Comparison of ENCODE assay signal across 26 cellular contexts in genomic region chr10:12819071-12819470, GRCh38.
DNase-seq lines count a peak whose midpoint lies in the region; ATAC-seq, FAIRE-seq and TF ChIP-seq lines count a peak whose summit lies in the region.
"Had no signal": no experiment of that assay in that cellular context is flagged by ENCODE, and none has a peak within 500 bp of the region (broad histone marks: within the 10 kb centered on the region; RNA-seq: fewer than 3 reads in every experiment).

No MANE protein-coding gene starts in this region.

- H3K27ac ChIP-seq in mesenchymal stem cell (ENCODE audit: low read length, poor library complexity, severe bottlenecking), result peak overlapping the region; percentile 9
- H3K27ac ChIP-seq: cardiac muscle cell, upper lobe of left lung had no signal

- H3K9me3 ChIP-seq in mesenchymal stem cell (ENCODE audit: control insufficient read depth, low read length), result peaks cover 10% of the 10 kb centered on the region

- H4K91ac ChIP-seq in mesenchymal stem cell (ENCODE audit: low read length), result no peak overlapping the region

- no peak overlapping the region for H3K23ac ChIP-seq in mesenchymal stem cell (ENCODE audit: low read length in 2 of 2)

- H2BK12ac ChIP-seq in mesenchymal stem cell (ENCODE audit: low read length in 2 of 2), result peak overlapping the region in 1 of 2 experiments; percentile 12

- H3K27me3 ChIP-seq in bronchial epithelial cell (ENCODE audit: control insufficient read depth, insufficient read depth, low read length) (peaks cover 3% of the 10 kb centered on the region), mesenchymal stem cell (ENCODE audit: control insufficient read depth in 1 of 2, insufficient read depth in 1 of 2, low read length in 2 of 2) (no peaks in the 10 kb centered on the region)
- H3K27me3 ChIP-seq: cardiac muscle cell, dorsolateral prefrontal cortex, upper lobe of left lung had no signal

- H3K4me3 ChIP-seq in bronchial epithelial cell (ENCODE audit: low read depth, low read length) (no peak overlapping the region), mesenchymal stem cell (ENCODE audit: insufficient read depth in 1 of 2, low read depth in 1 of 2, low read length in 2 of 2) (no peak overlapping the region)
- H3K4me3 ChIP-seq: cardiac muscle cell, dorsolateral prefrontal cortex, K562, upper lobe of left lung had no signal

- no peak overlapping the region for H2AK5ac ChIP-seq in mesenchymal stem cell (ENCODE audit: low read length, severe bottlenecking)

- peak; percentile 23 for FAIRE-seq in bronchial epithelial cell (lab: Jason Lieb, UNC)
- FAIRE-seq: K562 had no signal

- ATAC-seq in left ventricle myocardium superior (no peak), HG03571 (IDR thresholded peaks at IDR 0.05; ENCODE audit: unreplicated experiment) (no peak)
- ATAC-seq: activated CD4-positive, CD25-positive, alpha-beta regulatory T cell treated with anti-CD3 and anti-CD28 coated beads, Interleukin-2, amount 50 U/mL, for 24 hours; K562; stimulated activated naive CD8-positive, alpha-beta T cell treated with anti-CD3 and anti-CD28 coated beads, Interleukin-15, amount 100 ng/mL, for 72 hours had no signal

- peaks cover 18% of the 10 kb centered on the region for H3K4me1 ChIP-seq in mesenchymal stem cell (ENCODE audit: control insufficient read depth, insufficient read depth, low read depth, low read length)
- H3K4me1 ChIP-seq: upper lobe of left lung had no signal

- H3K4ac ChIP-seq in mesenchymal stem cell (ENCODE audit: low read depth in 1 of 2, low read length in 2 of 2), result no peak overlapping the region

- intact Hi-C loops in cardiac septum (cut with DNase I) (no loop called here), left ventricle myocardium superior (cut with micrococcal nuclease) (no loop called here)

- peak overlapping the region in 1 of 2 experiments; percentile 32 for H3K18ac ChIP-seq in mesenchymal stem cell (ENCODE audit: low read depth in 1 of 2, low read length in 2 of 2)

- no peak overlapping the region for H2BK15ac ChIP-seq in mesenchymal stem cell (ENCODE audit: low read depth, poor library complexity, severe bottlenecking)

- no peak overlapping the region for H4K8ac ChIP-seq in mesenchymal stem cell (ENCODE audit: low read length)

- H3K36me3 ChIP-seq in bronchial epithelial cell (ENCODE audit: control insufficient read depth, insufficient read depth, low read length) (no peaks in the 10 kb centered on the region), mesenchymal stem cell (ENCODE audit: control insufficient read depth in 1 of 2, insufficient read depth in 2 of 2, low read depth in 1 of 2, low read length in 2 of 2) (peaks cover 34 to 46% of the 10 kb centered on the region in 2 experiments)
- H3K36me3 ChIP-seq: cardiac muscle cell had no signal

- no peak for TF ChIP-seq CTCF in bronchial epithelial cell (IDR thresholded peaks at IDR 0.05; ENCODE audit: insufficient read depth, low read length, severe bottlenecking)

- H3K14ac ChIP-seq in mesenchymal stem cell (ENCODE audit: low read length in 2 of 2), result no peak overlapping the region

- 51% methylated on average over 7 of the region's 7 CpGs for WGBS in mesenchymal stem cell

- peak overlapping the region; percentile 6 for H2AFZ ChIP-seq in mesenchymal stem cell (ENCODE audit: low read depth, low read length)

- no peak overlapping the region for H3K9ac ChIP-seq in mesenchymal stem cell (ENCODE audit: low read length)

- H3K79me1 ChIP-seq in mesenchymal stem cell (replicated peaks; ENCODE audit: low read length, poor library complexity, severe bottlenecking), result peaks cover 10% of the 10 kb centered on the region

- H2BK5ac ChIP-seq in mesenchymal stem cell (ENCODE audit: low read depth, low read length, poor library complexity, severe bottlenecking), result no peak overlapping the region

- no peak overlapping the region for H3K4me2 ChIP-seq in mesenchymal stem cell (ENCODE audit: low read length, poor library complexity, severe bottlenecking)

- H2BK120ac ChIP-seq in mesenchymal stem cell (ENCODE audit: low read depth, low read length), result no peak overlapping the region

- peak; percentile 38 for DNase-seq in cardiac septum (ENCODE audit: low spot score)
- no peak for DNase-seq in left ventricle myocardium superior
- peak; percentile 31 for DNase-seq in bronchial epithelial cell (ENCODE audit: low read depth)
- DNase-seq in mesenchymal stem cell, result no peak
- DNase-seq in hippocampal formation (lab: John Stamatoyannopoulos, UW), result no peak
- no peak for DNase-seq in AML-193 (lab: John Stamatoyannopoulos, UW)
- no peak for DNase-seq in NCI-H1930 (lab: John Stamatoyannopoulos, UW)
- DNase-seq: activated CD4-positive, alpha-beta memory T cell treated with anti-CD3 and anti-CD28 coated beads, Interleukin-2, amount 10 ng/mL, durations not matched to agents 7 days and 5 days; activated naive CD4-positive, alpha-beta T cell treated with Interleukin-2 at 50 U/mL for 16 hours; amygdala; C1 segment of cervical spinal cord; dorsolateral prefrontal cortex; erythroblast; foreskin melanocyte; hypothalamus; islet precursor cell; NCI-H187 treated with DMSO at 0.1 percent for 48 hours; NCI-H774; stimulated activated CD4-positive, alpha-beta T cell treated with anti-CD3 and anti-CD28 coated beads, Interleukin-4, amount 100 ng/mL, for 24 hours; stimulated activated naive CD8-positive, alpha-beta T cell treated with anti-CD3 and anti-CD28 coated beads, Interleukin-15, amount 100 ng/mL, for 72 hours; T1000; upper lobe of left lung had no signal

Comparison
In these comparisons a context has a peak if more than half of its experiments do, and no peak if none do; other contexts are left out.
1. DNase-seq: peak in cardiac septum (single experiment) and bronchial epithelial cell (single experiment); none in left ventricle myocardium superior (single experiment), mesenchymal stem cell (single experiment), hippocampal formation (0 of 2), AML-193 (0 of 2) and NCI-H1930 (0 of 2).